8 cellular contexts compared by ENCODE assay signal in genomic region chr12:114668151-114668891, GRCh38. TPM values are rescaled to one million over a fixed set of nuclear protein-coding genes. Genes with fewer than 3 reads are reported as not detected.
DNase-seq lines count a peak whose midpoint lies in the region; ATAC-seq and TF ChIP-seq lines count a peak whose summit lies in the region.

No MANE protein-coding gene starts in this region.

- H3K4me1 ChIP-seq in RWPE2 (ENCODE audit: insufficient read depth, poor library complexity, severe bottlenecking): peaks cover 22% of the 10 kb centered on the region
- H3K4me1 ChIP-seq in mucosa of rectum (ENCODE audit: control insufficient read depth in 2 of 2, insufficient read depth in 2 of 2, low read length in 2 of 2): peaks cover 0 to 13% of the 10 kb centered on the region in 2 donors
- no peaks in the 10 kb centered on the region for H3K4me1 ChIP-seq in aorta (ENCODE audit: control insufficient read depth in 1 of 2, insufficient read depth in 2 of 2, low read length in 2 of 2)

- intact Hi-C loops in aorta (cut with DNase I): no loop called here

- peak; percentile 80 for TF ChIP-seq CTCF in RWPE2 (IDR thresholded peaks at IDR 0.05; ENCODE audit: poor library complexity, severe bottlenecking)

- H3K9ac ChIP-seq in mucosa of rectum (ENCODE audit: low read depth in 1 of 2, low read length in 2 of 2): peak overlapping the region; percentile 9 to 48

- H3K27me3 ChIP-seq in RWPE2 (ENCODE audit: insufficient read depth, poor library complexity, severe bottlenecking) (no peaks in the 10 kb centered on the region), mucosa of rectum (ENCODE audit: control insufficient read depth in 2 of 2, insufficient read depth in 2 of 2, low read length in 2 of 2) (peaks cover 5 to 36% of the 10 kb centered on the region in 2 donors), aorta (ENCODE audit: control insufficient read depth in 1 of 2, insufficient read depth in 2 of 2, low read length in 1 of 2) (no peaks in the 10 kb centered on the region)

- WGBS in aorta, 2 donors: 1 to 2% methylated on average over 36 to 46 of the region's 46 CpGs

- peak overlapping the region; percentile 24 for H3K4me3 ChIP-seq in RWPE2 (ENCODE audit: severe bottlenecking)
- H3K4me3 ChIP-seq in mucosa of rectum (ENCODE audit: low read length in 2 of 2): peak overlapping the region; percentile 59 to 78
- H3K4me3 ChIP-seq in aorta (ENCODE audit: low read length in 2 of 2): peak overlapping the region in 1 of 2 donors; percentile 29

- ATAC-seq in RWPE2 (ENCODE audit: low read depth) (peak; percentile 59), aorta (ENCODE audit: low FRiP score) (peak; percentile 80), GM19035 (IDR thresholded peaks at IDR 0.05; ENCODE audit: unreplicated experiment) (no peak)

- DNase-seq in DMS 273 treated with DMSO at 0.1 percent for 48 hours (lab: John Stamatoyannopoulos, UW) (peak; percentile 4), HK-2 (ENCODE audit: unreplicated experiment) (peak; percentile 84), RWPE2 (ENCODE audit: low spot score) (peak; percentile 91), fibroblast of gingiva (ENCODE audit: low read depth) (peak; percentile 80), aorta (peak; percentile 75 to 89), NCI-H2171 (lab: John Stamatoyannopoulos, UW) (no peak)

- H3K36me3 ChIP-seq in RWPE2 (ENCODE audit: low read depth) (peaks cover 24% of the 10 kb centered on the region), mucosa of rectum (ENCODE audit: control insufficient read depth in 2 of 2, insufficient read depth in 2 of 2, low read length in 2 of 2) (peaks cover 0 to 2% of the 10 kb centered on the region in 2 donors), aorta (ENCODE audit: control insufficient read depth in 1 of 2, insufficient read depth in 2 of 2, low read length in 1 of 2) (no peaks in the 10 kb centered on the region)

- H3K9me3 ChIP-seq in RWPE2 (ENCODE audit: severe bottlenecking) (no peaks in the 10 kb centered on the region), mucosa of rectum (ENCODE audit: control insufficient read depth in 2 of 2, low read length in 2 of 2) (no peaks in the 10 kb centered on the region), aorta (ENCODE audit: control insufficient read depth, low read length) (no peaks in the 10 kb centered on the region)

- H3K27ac ChIP-seq in RWPE2 (ENCODE audit: poor library complexity, severe bottlenecking) (peak overlapping the region; percentile 96), mucosa of rectum (ENCODE audit: low read depth in 2 of 2, low read length in 2 of 2) (no peak overlapping the region), aorta (ENCODE audit: low read depth in 1 of 2, low read length in 2 of 2) (no peak overlapping the region)

RNA-seq across cellular contexts. Expression of gene TBX3, which starts 15.7 kb away (rescaled TPM):
- total RNA-seq in aorta: 1 to 10 TPM; 3.7 to 6.8 TPM
- 1 to 10 TPM; 2.2 to 5.1 TPM for polyA plus RNA-seq in aorta
